In the genomic region with DNA sequence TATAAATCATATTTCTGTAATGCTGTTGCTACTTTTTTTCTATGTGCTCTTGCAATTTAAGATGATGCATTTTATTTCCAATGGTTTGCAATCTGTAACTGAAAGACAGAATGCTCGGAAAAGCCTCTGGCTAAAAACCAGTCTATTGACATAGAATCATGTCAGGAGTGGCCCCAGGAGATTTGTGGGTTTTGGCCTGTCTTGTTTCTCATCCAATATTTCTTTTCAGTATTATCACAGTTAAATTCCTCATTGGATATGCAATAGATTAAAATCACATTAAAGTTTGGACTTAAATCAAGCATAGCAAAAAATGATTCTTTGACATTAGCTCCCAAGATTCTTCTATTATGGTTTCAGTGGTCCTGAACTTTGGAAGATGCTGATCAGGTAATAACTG, we compare ENCODE assay signal across 12 cellular contexts. TPM values are rescaled to one million over a fixed set of nuclear protein-coding genes. Genes with fewer than 3 reads are reported as not detected.
DNase-seq lines count a peak whose midpoint lies in the region; ATAC-seq and TF ChIP-seq lines count a peak whose summit lies in the region.
"Had no signal": no experiment of that assay in that cellular context is flagged by ENCODE, and none has a peak within 500 bp of the region (broad histone marks: within the 10 kb centered on the region; RNA-seq: fewer than 3 reads in every experiment).

No MANE protein-coding gene starts in this region.

- H3K36me3 ChIP-seq in IMR-90 (ENCODE audit: control insufficient read depth, insufficient read depth, low read length), result no peaks in the 10 kb centered on the region
- H3K36me3 ChIP-seq in adipocyte (ENCODE audit: control insufficient read depth, insufficient read depth, low read length, severe bottlenecking), result no peaks in the 10 kb centered on the region
- H3K36me3 ChIP-seq in subcutaneous abdominal adipose tissue (ENCODE audit: control insufficient read depth in 5 of 5, insufficient read depth in 5 of 5, low read length in 5 of 5), result no peaks in the 10 kb centered on the region

- H3K4me3 ChIP-seq in IMR-90 (ENCODE audit: insufficient read depth, low read depth, low read length) (no peak overlapping the region), adipocyte (ENCODE audit: low read length) (peak overlapping the region; percentile 25), fibroblast of villous mesenchyme (ENCODE audit: low read depth, low read length) (no peak overlapping the region), subcutaneous abdominal adipose tissue (ENCODE audit: low read depth in 1 of 5, low read length in 5 of 5) (no peak overlapping the region)
- H3K4me3 ChIP-seq: K562 had no signal

- H4K91ac ChIP-seq in IMR-90 (ENCODE audit: insufficient read depth, low read depth, low read length), result no peak overlapping the region

- H2AK9ac ChIP-seq in IMR-90 (replicated peaks; ENCODE audit: low read depth, low read length, poor library complexity), result no peak overlapping the region

- in situ Hi-C loops in IMR-90 (cut with MboI; ENCODE audit: low sequenced_read_pairs), result no loop called here

- peak overlapping the region; percentile 52; the same call in 1 of the 2 replicates for H2BK20ac ChIP-seq in IMR-90 (ENCODE audit: low read depth, low read length)

- no peak for TF ChIP-seq POLR2A in IMR-90 (IDR thresholded peaks at IDR 0.05; ENCODE audit: low read depth, low read length)

- WGBS in IMR-90 (ENCODE audit: extremely low coverage in 2 of 2, insufficient read length in 1 of 2), 2 experiments, result no CpG with 5 or more reads among the region's 1 CpG

- no peak overlapping the region for H3K23ac ChIP-seq in IMR-90 (ENCODE audit: low read depth, low read length)

- H3K9me3 ChIP-seq in IMR-90 (ENCODE audit: control insufficient read depth, insufficient read depth, low read length) (0 out of 2 replicates have a peak, but pooled peaks cover 2% of the 10 kb centered on the region), adipocyte (ENCODE audit: control insufficient read depth, low read length) (no peaks in the 10 kb centered on the region), subcutaneous abdominal adipose tissue (ENCODE audit: control insufficient read depth in 5 of 5, low read length in 5 of 5) (no peaks in the 10 kb centered on the region)

- BruUV-seq in IMR-90 (replicated peaks; lab: Mats Ljungman, UMichigan), result no TSS peak

- H3K79me1 ChIP-seq in IMR-90 (ENCODE audit: low read depth in 1 of 2, low read length in 2 of 2), result peaks cover 5 to 37% of the 10 kb centered on the region in 2 experiments

- no peak overlapping the region for H3K56ac ChIP-seq in IMR-90 (ENCODE audit: extremely low read depth, insufficient read depth, low read length)

- intact Hi-C loops in IMR-90 (cut with micrococcal nuclease), result no loop called here

- H3K4ac ChIP-seq in IMR-90 (ENCODE audit: low read depth, low read length), result no peak overlapping the region

- H4K5ac ChIP-seq in IMR-90 (ENCODE audit: low read depth, low read length), result no peak overlapping the region

- peak overlapping the region in 1 of 2 experiments; percentile 15; a peak in 1 of 4 replicates for H4K8ac ChIP-seq in IMR-90 (ENCODE audit: low read depth in 2 of 2, low read length in 2 of 2)

- no peak overlapping the region for H3K27ac ChIP-seq in IMR-90 (ENCODE audit: insufficient read depth, low read length)
- H3K27ac ChIP-seq in subcutaneous abdominal adipose tissue (ENCODE audit: low read depth, low read length), result peak overlapping the region; percentile 42

- CTCF ChIA-PET in IMR-90 (lab: Yijun Ruan, JAX), result interaction anchor here (1.2 to 2.2 kb wide), 2 partner anchors 9 to 11 kb away, joined by 4 to 6 read pairs; no protein-coding TSS in a partner anchor

- ATAC-seq in IMR-90 (ENCODE audit: low read depth), result no peak
- ATAC-seq in GM18520 (IDR thresholded peaks at IDR 0.05; ENCODE audit: unreplicated experiment), result no peak

- peaks cover 10% of the 10 kb centered on the region for H3K9me1 ChIP-seq in IMR-90 (ENCODE audit: insufficient read depth, low read length)

- dilution Hi-C loops in IMR-90 (cut with HindIII; ENCODE audit: low sequenced_read_pairs, unreplicated experiment), result no loop called here

- H2BK120ac ChIP-seq in IMR-90 (ENCODE audit: low read depth, low read length), result 0 out of 2 replicates have a peak overlapping the region, but pooled peaks have one; percentile 16

- DNase-seq in IMR-90 (no peak), adipocyte (ENCODE audit: low read depth) (peak; percentile 91), fibroblast of villous mesenchyme (ENCODE audit: low read depth) (peak; percentile 35), H4 (ENCODE audit: low spot score) (no peak)
- no peak for DNase-seq in activated naive CD4-positive, alpha-beta T cell (lab: John Stamatoyannopoulos, UW)
- DNase-seq: CD4-positive, alpha-beta T cell; NCI-H146; NCI-H69; stimulated activated CD8-positive, alpha-beta memory T cell treated with anti-CD3 and anti-CD28 coated beads, Interleukin-4, amount 100 ng/mL, for 48 hours had no signal

- H4K20me1 ChIP-seq in IMR-90 (ENCODE audit: insufficient read depth, low read length), result no peaks in the 10 kb centered on the region

- H3K4me2 ChIP-seq in IMR-90 (ENCODE audit: low read depth, low read length), result no peak overlapping the region

- TF ChIP-seq CTCF in IMR-90 (conservative IDR thresholded peaks at IDR 0.05; ENCODE audit: low read depth, low read length) (no peak), fibroblast of villous mesenchyme (IDR thresholded peaks at IDR 0.05; ENCODE audit: insufficient read depth, low read depth, low read length) (no peak)

- H2BK15ac ChIP-seq in IMR-90 (ENCODE audit: low read depth, low read length), result no peak overlapping the region; the same call in 2 of the 3 replicates

- no peak for TF ChIP-seq RAD21 in IMR-90 (IDR thresholded peaks at IDR 0.05; ENCODE audit: low read length)

- no peak overlapping the region for H2BK5ac ChIP-seq in IMR-90 (ENCODE audit: low read depth, low read length, poor library complexity, severe bottlenecking)

- H3K27me3 ChIP-seq in IMR-90 (ENCODE audit: control insufficient read depth, insufficient read depth, low read length), result no peaks in the 10 kb centered on the region
- H3K27me3 ChIP-seq in adipocyte (replicated peaks; ENCODE audit: control insufficient read depth, insufficient read depth, low read length), result no peaks in the 10 kb centered on the region
- no peaks in the 10 kb centered on the region for H3K27me3 ChIP-seq in subcutaneous abdominal adipose tissue (ENCODE audit: control insufficient read depth in 5 of 5, insufficient read depth in 4 of 5, low read length in 5 of 5)

- no peak overlapping the region for H2AK5ac ChIP-seq in IMR-90 (ENCODE audit: low read depth, low read length)

- H3K4me1 ChIP-seq in IMR-90 (ENCODE audit: control insufficient read depth, insufficient read depth, low read length) (peaks cover 16% of the 10 kb centered on the region), adipocyte (ENCODE audit: control insufficient read depth, insufficient read depth, low read length) (peaks cover 60% of the 10 kb centered on the region), subcutaneous abdominal adipose tissue (ENCODE audit: control insufficient read depth in 5 of 5, insufficient read depth in 5 of 5, low read length in 5 of 5) (peaks cover 2 to 36% (median 28%) of the 10 kb centered on the region in 5 donors)

- no peak overlapping the region for H3K18ac ChIP-seq in IMR-90 (ENCODE audit: low read depth, low read length)

- POLR2A ChIA-PET in IMR-90 (lab: Charles Lee; ENCODE audit: unreplicated experiment), result interaction anchor here (0.6 kb wide), 1 partner anchor 13 kb away, joined by 3 read pairs; no protein-coding TSS in a partner anchor

- H3K14ac ChIP-seq in IMR-90 (replicated peaks; ENCODE audit: low read depth, low read length), result no peak overlapping the region

- no peak overlapping the region for H2AFZ ChIP-seq in IMR-90 (replicated peaks; ENCODE audit: low read length, poor library complexity)

- H3K9ac ChIP-seq in IMR-90 (ENCODE audit: low read depth, low read length) (no peak overlapping the region), adipocyte (ENCODE audit: low read length) (peak overlapping the region; percentile 84), subcutaneous abdominal adipose tissue (ENCODE audit: low read length in 5 of 5) (no peak overlapping the region)

TF ChIP-seq in IMR-90, 13 proteins besides CTCF, POLR2A, EP300 and RAD21:
- no peak for TF ChIP-seq NFE2L2 (IDR thresholded peaks at IDR 0.05; ENCODE audit: low read depth, low read length)
- TF ChIP-seq RCOR1 (IDR thresholded peaks at IDR 0.05; ENCODE audit: insufficient replicate concordance, low read length), result no peak
- TF ChIP-seq, protein P1, sequence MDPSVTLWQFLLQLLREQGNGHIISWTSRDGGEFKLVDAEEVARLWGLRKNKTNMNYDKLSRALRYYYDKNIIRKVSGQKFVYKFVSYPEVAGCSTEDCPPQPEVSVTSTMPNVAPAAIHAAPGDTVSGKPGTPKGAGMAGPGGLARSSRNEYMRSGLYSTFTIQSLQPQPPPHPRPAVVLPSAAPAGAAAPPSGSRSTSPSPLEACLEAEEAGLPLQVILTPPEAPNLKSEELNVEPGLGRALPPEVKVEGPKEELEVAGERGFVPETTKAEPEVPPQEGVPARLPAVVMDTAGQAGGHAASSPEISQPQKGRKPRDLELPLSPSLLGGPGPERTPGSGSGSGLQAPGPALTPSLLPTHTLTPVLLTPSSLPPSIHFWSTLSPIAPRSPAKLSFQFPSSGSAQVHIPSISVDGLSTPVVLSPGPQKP (IDR thresholded peaks at IDR 0.05; ENCODE audit: borderline replicate concordance, low read depth, low read length), result no peak
- no peak for TF ChIP-seq MXI1 (IDR thresholded peaks at IDR 0.05; ENCODE audit: borderline replicate concordance, low read depth, low read length)
- no peak for TF ChIP-seq RFX5 (IDR thresholded peaks at IDR 0.05; ENCODE audit: low read depth, low read length)
- no peak for TF ChIP-seq MAFK (IDR thresholded peaks at IDR 0.05; ENCODE audit: low read depth, low read length)

RNA-seq across cellular contexts. Expression of a gene that starts 19.1 kb away (rescaled TPM):
- 881 and 1,389 TPM in 2 replicates for total RNA-seq in IMR-90 (2012; rRNA removed)
- 213 and 313 TPM in 2 replicates for polyA plus RNA-seq in IMR-90 (2012; rRNA removed)
- polyA plus RNA-seq in IMR-90 (2012; cell fraction: cytosol; rRNA removed), result 33.9 and 129 TPM in 2 replicates
- polyA plus RNA-seq in IMR-90 (2012; cell fraction: nucleus; rRNA removed; ENCODE audit: low replicate concordance), result 118 and 947 TPM in 2 replicates
- total RNA-seq in fibroblast of villous mesenchyme, result 914 and 1,547 TPM in 2 replicates
- total RNA-seq in H4 (2014; rRNA removed; shearing (Covaris generic)), result 203 and 263 TPM in 2 replicates

Comparison
In these comparisons a context has a peak if more than half of its experiments do, and no peak if none do; other contexts are left out.
1. DNase-seq: peak in adipocyte (single experiment) and fibroblast of villous mesenchyme (single experiment); none in IMR-90 (single experiment), H4 (single experiment) and activated naive CD4-positive, alpha-beta T cell (0 of 4).